Comparison of ENCODE assay signal across 8 cellular contexts in the genomic region with DNA sequence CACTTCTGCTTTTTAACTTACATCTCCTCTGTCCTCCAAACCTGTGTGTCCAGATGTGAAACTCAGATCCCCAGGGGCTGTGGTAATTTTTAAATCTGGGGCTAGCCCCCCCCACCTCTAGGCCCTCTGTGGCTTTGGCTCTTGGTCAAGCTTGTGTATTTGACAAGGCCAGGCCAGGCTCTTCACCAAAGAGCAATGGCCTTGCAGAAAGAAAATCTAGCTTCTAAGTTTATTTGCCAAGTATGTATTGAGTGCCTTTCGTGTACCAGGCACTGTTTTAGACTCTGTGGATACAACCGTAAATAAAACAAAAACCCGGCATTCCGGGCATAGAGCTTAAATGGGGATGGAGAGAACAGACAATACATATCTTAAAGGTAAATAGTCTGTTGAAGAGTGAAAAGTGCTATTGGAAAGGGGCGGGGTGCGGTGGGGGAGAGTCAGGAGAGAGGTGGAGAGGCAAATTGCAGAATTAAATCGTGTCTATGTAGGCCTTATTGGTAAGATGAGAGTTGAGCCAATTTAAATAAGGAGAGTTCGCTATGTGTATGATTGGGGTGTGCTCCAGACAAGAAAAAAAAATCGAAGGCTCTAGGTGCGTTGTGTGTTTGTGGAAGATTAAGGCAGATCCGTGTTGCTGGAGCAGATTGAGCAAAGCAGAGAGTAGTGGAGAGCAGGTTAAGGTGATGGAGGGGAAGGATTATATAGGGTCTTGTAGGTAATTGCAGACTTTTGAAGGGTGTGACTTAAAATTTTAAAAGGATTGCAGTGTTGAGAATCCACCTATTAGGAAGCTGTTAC. TPM values are rescaled to one million over a fixed set of nuclear protein-coding genes. Genes with fewer than 3 reads are reported as not detected.
DNase-seq lines count a peak whose midpoint lies in the region; ATAC-seq and TF ChIP-seq lines count a peak whose summit lies in the region.

No MANE protein-coding gene starts in this region.

- peaks cover 16% of the 10 kb centered on the region for H3K4me1 ChIP-seq in BLaER1
- peaks cover 37% of the 10 kb centered on the region for H3K4me1 ChIP-seq in GM23338 (ENCODE audit: insufficient read depth)

- no peaks in the 10 kb centered on the region for H3K9me2 ChIP-seq in GM23338 (ENCODE audit: insufficient read depth)

- H3K4me3 ChIP-seq in BLaER1 (peak overlapping the region; percentile 82), GM23338 (peak overlapping the region; percentile 71), fibroblast of pulmonary artery (replicated peaks; ENCODE audit: low read depth, low read length) (peak overlapping the region; percentile 73)

- peak overlapping the region; percentile 64 for H2AFZ ChIP-seq in GM23338

- H3K9me3 ChIP-seq in BLaER1 = no peaks in the 10 kb centered on the region

- no peaks in the 10 kb centered on the region; the same call in 1 of the 2 replicates for H3F3A ChIP-seq in GM23338 (replicated peaks; ENCODE audit: low read depth)

- peak overlapping the region; percentile 83 for H3K4me2 ChIP-seq in BLaER1
- H3K4me2 ChIP-seq in GM23338 = peak overlapping the region; percentile 84

- POLR2A ChIA-PET in RWPE1 (lab: Yijun Ruan, JAX; ENCODE audit: low non-redundant PET) = no interaction called here

- peak overlapping the region; percentile 95 for H3K4me3 Mint-ChIP-seq in GM23338

- H4K20me1 ChIP-seq in BLaER1 (no peaks in the 10 kb centered on the region), GM23338 (replicated peaks; ENCODE audit: insufficient read depth) (no peaks in the 10 kb centered on the region)

- peaks cover 11% of the 10 kb centered on the region; the same call in 2 of the 3 replicates for H3K36me3 Mint-ChIP-seq in GM23338 (ENCODE audit: low read depth)

- intact Hi-C loops in posterior vena cava (cut with DNase I) = no loop called here

- peak overlapping the region; percentile 95 for H3K27ac Mint-ChIP-seq in GM23338

- H3K9me3 Mint-ChIP-seq in GM23338 = peaks cover 2% of the 10 kb centered on the region; the same call in 1 of the 3 replicates

- CTCF ChIA-PET in RWPE1 (lab: Yijun Ruan, JAX) = interaction anchor here (0.6 kb wide), 1 partner anchor 694 kb away, joined by 3 read pairs; no protein-coding TSS in a partner anchor

- no peak for ATAC-seq in GM23338

- peak; percentile 4 for DNase-seq in GM23338 (ENCODE audit: low spot score)
- peak; percentile 8 for DNase-seq in RWPE1 (ENCODE audit: low spot score)
- DNase-seq in fibroblast of pulmonary artery (ENCODE audit: low read depth) = no peak
- DNase-seq in posterior vena cava (ENCODE audit: low spot score) = peak; percentile 47
- no peak for DNase-seq in SKM-1 treated with dmso at 0.1 percent for 144 hours (lab: John Stamatoyannopoulos, UW; ENCODE audit: unreplicated experiment)
- no peak for DNase-seq in germinal center (ENCODE audit: low spot score)
- DNase-seq in stimulated activated CD4-positive, alpha-beta T cell treated with anti-CD3 and anti-CD28 coated beads, Interleukin-2, amount 100 ng/mL, for 48 hours = no peak

- no peaks in the 10 kb centered on the region for H3K27me3 Mint-ChIP-seq in GM23338 (ENCODE audit: insufficient read depth, low read depth, poor library complexity)

- no peaks in the 10 kb centered on the region for H3K27me3 ChIP-seq in BLaER1
- no peaks in the 10 kb centered on the region for H3K27me3 ChIP-seq in GM23338 (ENCODE audit: insufficient read depth)

- peaks cover 45% of the 10 kb centered on the region for H3K4me1 Mint-ChIP-seq in GM23338

- H3K27ac ChIP-seq in BLaER1 (peak overlapping the region; percentile 99), GM23338 (ENCODE audit: low read depth) (peak overlapping the region; percentile 98), RWPE1 (peak overlapping the region; percentile 96)

- TF ChIP-seq CTCF in GM23338 (conservative IDR thresholded peaks at IDR 0.05; ENCODE audit: low read depth in 2 of 2) = no peak
- no peak for TF ChIP-seq CTCF in RWPE1 (conservative IDR thresholded peaks at IDR 0.05; ENCODE audit: low read depth)
- TF ChIP-seq CTCF in fibroblast of pulmonary artery (IDR thresholded peaks at IDR 0.05; ENCODE audit: low read length, missing control alignments) = no peak

- H3K9ac ChIP-seq in BLaER1 = peak overlapping the region; percentile 97

- H3K79me2 ChIP-seq in GM23338 (replicated peaks; ENCODE audit: insufficient read depth) = 0 out of 2 replicates have a peak, but pooled peaks cover 3% of the 10 kb centered on the region

- H3K36me3 ChIP-seq in BLaER1 = no peaks in the 10 kb centered on the region
- no peaks in the 10 kb centered on the region for H3K36me3 ChIP-seq in GM23338 (ENCODE audit: insufficient read depth)

TF ChIP-seq in GM23338, 12 proteins besides CTCF, POLR2A, EP300 and RAD21 (continues in another document):
- TF ChIP-seq ZNF331 (CRISPR knock-in tag; IDR thresholded peaks at IDR 0.05; ENCODE audit: low read depth) = no peak
- no peak for TF ChIP-seq NANOG (IDR thresholded peaks at IDR 0.05; ENCODE audit: borderline replicate concordance)
- TF ChIP-seq, protein P1, sequence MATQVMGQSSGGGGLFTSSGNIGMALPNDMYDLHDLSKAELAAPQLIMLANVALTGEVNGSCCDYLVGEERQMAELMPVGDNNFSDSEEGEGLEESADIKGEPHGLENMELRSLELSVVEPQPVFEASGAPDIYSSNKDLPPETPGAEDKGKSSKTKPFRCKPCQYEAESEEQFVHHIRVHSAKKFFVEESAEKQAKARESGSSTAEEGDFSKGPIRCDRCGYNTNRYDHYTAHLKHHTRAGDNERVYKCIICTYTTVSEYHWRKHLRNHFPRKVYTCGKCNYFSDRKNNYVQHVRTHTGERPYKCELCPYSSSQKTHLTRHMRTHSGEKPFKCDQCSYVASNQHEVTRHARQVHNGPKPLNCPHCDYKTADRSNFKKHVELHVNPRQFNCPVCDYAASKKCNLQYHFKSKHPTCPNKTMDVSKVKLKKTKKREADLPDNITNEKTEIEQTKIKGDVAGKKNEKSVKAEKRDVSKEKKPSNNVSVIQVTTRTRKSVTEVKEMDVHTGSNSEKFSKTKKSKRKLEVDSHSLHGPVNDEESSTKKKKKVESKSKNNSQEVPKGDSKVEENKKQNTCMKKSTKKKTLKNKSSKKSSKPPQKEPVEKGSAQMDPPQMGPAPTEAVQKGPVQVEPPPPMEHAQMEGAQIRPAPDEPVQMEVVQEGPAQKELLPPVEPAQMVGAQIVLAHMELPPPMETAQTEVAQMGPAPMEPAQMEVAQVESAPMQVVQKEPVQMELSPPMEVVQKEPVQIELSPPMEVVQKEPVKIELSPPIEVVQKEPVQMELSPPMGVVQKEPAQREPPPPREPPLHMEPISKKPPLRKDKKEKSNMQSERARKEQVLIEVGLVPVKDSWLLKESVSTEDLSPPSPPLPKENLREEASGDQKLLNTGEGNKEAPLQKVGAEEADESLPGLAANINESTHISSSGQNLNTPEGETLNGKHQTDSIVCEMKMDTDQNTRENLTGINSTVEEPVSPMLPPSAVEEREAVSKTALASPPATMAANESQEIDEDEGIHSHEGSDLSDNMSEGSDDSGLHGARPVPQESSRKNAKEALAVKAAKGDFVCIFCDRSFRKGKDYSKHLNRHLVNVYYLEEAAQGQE (IDR thresholded peaks at IDR 0.05; ENCODE audit: unreplicated experiment) = no peak
- no peak for TF ChIP-seq EZH2 (IDR thresholded peaks at IDR 0.05; ENCODE audit: low read depth, unreplicated experiment)
- TF ChIP-seq, protein P2, sequence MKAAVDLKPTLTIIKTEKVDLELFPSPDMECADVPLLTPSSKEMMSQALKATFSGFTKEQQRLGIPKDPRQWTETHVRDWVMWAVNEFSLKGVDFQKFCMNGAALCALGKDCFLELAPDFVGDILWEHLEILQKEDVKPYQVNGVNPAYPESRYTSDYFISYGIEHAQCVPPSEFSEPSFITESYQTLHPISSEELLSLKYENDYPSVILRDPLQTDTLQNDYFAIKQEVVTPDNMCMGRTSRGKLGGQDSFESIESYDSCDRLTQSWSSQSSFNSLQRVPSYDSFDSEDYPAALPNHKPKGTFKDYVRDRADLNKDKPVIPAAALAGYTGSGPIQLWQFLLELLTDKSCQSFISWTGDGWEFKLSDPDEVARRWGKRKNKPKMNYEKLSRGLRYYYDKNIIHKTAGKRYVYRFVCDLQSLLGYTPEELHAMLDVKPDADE (IDR thresholded peaks at IDR 0.05) = no peak
- TF ChIP-seq CREB1 (CRISPR knock-in tag; IDR thresholded peaks at IDR 0.05; ENCODE audit: low read depth) = no peak
- TF ChIP-seq JUNB (IDR thresholded peaks at IDR 0.05; ENCODE audit: unreplicated experiment) = no peak
- no peak for TF ChIP-seq POLR2AphosphoS5 (IDR thresholded peaks at IDR 0.05; ENCODE audit: low read depth)
- TF ChIP-seq EZH2phosphoT487 (IDR thresholded peaks at IDR 0.05; ENCODE audit: unreplicated experiment) = no peak
- no peak for TF ChIP-seq STAT1 (IDR thresholded peaks at IDR 0.05; ENCODE audit: unreplicated experiment)

RNA-seq across cellular contexts. Expression of a gene that starts 0.8 kb away (rescaled TPM):
- 37.9 and 44.5 TPM in 2 replicates for total RNA-seq in GM23338 (2014; rRNA removed; shearing (Covaris generic))
- 42.4 and 46.9 TPM in 2 replicates for polyA plus RNA-seq in GM23338 (2016; fragmentation: Nextera tagmentation; extraction: Ambion mirVana)
- total RNA-seq in posterior vena cava = 10 to 100 TPM; 15.3 to 16.5 TPM

Comparison
In these comparisons a context has a peak if more than half of its experiments do, and no peak if none do; other contexts are left out.
1. DNase-seq: peak in GM23338 (single experiment), RWPE1 (single experiment) and posterior vena cava (single experiment); none in fibroblast of pulmonary artery (single experiment), SKM-1 treated with dmso at 0.1 percent for 144 hours (single experiment), germinal center (single experiment) and stimulated activated CD4-positive, alpha-beta T cell treated with anti-CD3 and anti-CD28 coated beads, Interleukin-2, amount 100 ng/mL, for 48 hours (0 of 2).
2. Peak in every context shown above with its lines, with median percentiles within 50 percentile points of each other: H3K27ac ChIP-seq and H3K4me3 ChIP-seq.